In genomic region chr22:41801886-41802285, GRCh38 we compare ENCODE assay signal across 9 cellular contexts. TPM values are rescaled to one million over a fixed set of nuclear protein-coding genes. Genes with fewer than 3 reads are reported as not detected.
A peak's percentile ranks its signal among the peaks of the same experiment; 100 is the strongest.
DNase-seq lines count a peak whose midpoint lies in the region; ATAC-seq and TF ChIP-seq lines count a peak whose summit lies in the region.
"Had no signal": no experiment of that assay in that cellular context is flagged by ENCODE, and none has a peak within 500 bp of the region (broad histone marks: within the 10 kb centered on the region; RNA-seq: fewer than 3 reads in every experiment).

No MANE protein-coding gene starts in this region.

- no peak for TF ChIP-seq POLR2A in erythroblast (IDR thresholded peaks at IDR 0.05; ENCODE audit: low read length)

- no peaks in the 10 kb centered on the region for H3K36me3 ChIP-seq in Caco-2 (ENCODE audit: control insufficient read depth, insufficient read depth, low read length)

- no peaks in the 10 kb centered on the region for H3K9me3 ChIP-seq in Caco-2

- intact Hi-C loops in Caco-2 (cut with micrococcal nuclease; ENCODE audit: unreplicated experiment): loop anchor here (1.0 kb wide), 1 partner anchor 56 kb away; no protein-coding TSS in a partner anchor
- intact Hi-C loops in natural killer cell (cut with micrococcal nuclease): no loop called here

- H3K27me3 ChIP-seq in Caco-2 (replicated peaks; ENCODE audit: control insufficient read depth, insufficient read depth, low read length): no peaks in the 10 kb centered on the region

- peak overlapping the region; percentile 82 for H3K4me3 ChIP-seq in Caco-2 (ENCODE audit: low read depth, low read length)
- peak overlapping the region; percentile 94 for H3K4me3 ChIP-seq in Jurkat, Clone E6-1 (ENCODE audit: low read length)

- peak overlapping the region; percentile 91 for H3K27ac Mint-ChIP-seq in Caco-2 (ENCODE audit: unreplicated experiment)
- H3K27ac Mint-ChIP-seq in natural killer cell: peak overlapping the region; percentile 93 to 96

- H3K36me3 Mint-ChIP-seq in Caco-2 (ENCODE audit: insufficient read depth, unreplicated experiment): peaks cover 9% of the 10 kb centered on the region
- no peaks in the 10 kb centered on the region for H3K36me3 Mint-ChIP-seq in natural killer cell

- peaks cover 6% of the 10 kb centered on the region; the same call in 1 of the 2 replicates for H3K4me1 ChIP-seq in Caco-2

- H3K4me3 Mint-ChIP-seq in Caco-2 (ENCODE audit: unreplicated experiment) (peak overlapping the region; percentile 89), natural killer cell (peak overlapping the region; percentile 96)

- no peaks in the 10 kb centered on the region for H3K27me3 Mint-ChIP-seq in Caco-2 (ENCODE audit: insufficient read depth, unreplicated experiment)
- no peaks in the 10 kb centered on the region for H3K27me3 Mint-ChIP-seq in natural killer cell (ENCODE audit: low read depth in 2 of 2)

- H3K4me1 Mint-ChIP-seq in Caco-2 (ENCODE audit: low read depth, unreplicated experiment) (peaks cover 7% of the 10 kb centered on the region), natural killer cell (peaks cover 24 to 36% of the 10 kb centered on the region in 2 donors)

- TF ChIP-seq CTCF in Caco-2 (IDR thresholded peaks at IDR 0.05; ENCODE audit: insufficient read depth in 1 of 2, low read depth in 1 of 2, low read length in 1 of 2, severe bottlenecking in 1 of 2, unreplicated experiment in 1 of 2): no peak
- no peak for TF ChIP-seq CTCF in natural killer cell (IDR thresholded peaks at IDR 0.05)

- CTCF ChIA-PET in Caco-2 (lab: Charles Lee): interaction anchor here (3.4 to 4.1 kb wide), 2 partner anchors 55 to 104 kb away, joined by 56 to 71 read pairs; no protein-coding TSS in a partner anchor

- no TSS peak for BruUV-seq in Caco-2 (replicated peaks; lab: Mats Ljungman, UMichigan)

- H3K9me3 Mint-ChIP-seq in Caco-2 (ENCODE audit: unreplicated experiment) (no peaks in the 10 kb centered on the region), natural killer cell (no peaks in the 10 kb centered on the region)

- POLR2A ChIA-PET in Caco-2 (lab: Charles Lee): interaction anchor here (1.9 kb wide), 1 partner anchor 55 kb away, joined by 8 read pairs; no protein-coding TSS in a partner anchor

- DNase-seq in Caco-2 (no peak), amniotic epithelial cell (ENCODE audit: low read depth) (peak; percentile 28), natural killer cell (no peak), AG08396 (ENCODE audit: low spot score) (no peak), islet precursor cell (no peak), erythroblast (lab: John Stamatoyannopoulos, UW) (no peak)
- no peak for DNase-seq in Jurkat, Clone E6-1 (ENCODE audit: low read depth, low spot score)
- DNase-seq: NCI-H2171 treated with DMSO at 0.1 percent for 48 hours had no signal

- ATAC-seq in natural killer cell (no peak), HG03354 (IDR thresholded peaks at IDR 0.05; ENCODE audit: poor library complexity, severe bottlenecking, unreplicated experiment) (no peak)

RNA-seq across cellular contexts. Expression of gene CCDC134, which starts 1.4 kb away (rescaled TPM):
- total RNA-seq in Caco-2 (2022) (24.3 and 24.8 TPM in 2 replicates), natural killer cell (10 to 100 TPM; 16.4 to 22.1 (median 16.7) TPM)
- 7.8 TPM for polyA plus RNA-seq in Jurkat, Clone E6-1 (2012; ENCODE audit: insufficient read depth, insufficient read length)

RNA-seq across cellular contexts. Expression of gene SREBF2, which starts 31.0 kb away (rescaled TPM):
- total RNA-seq in Caco-2 (2022) (134 and 150 TPM in 2 replicates), natural killer cell (100 to 1,000 TPM; 101 to 106 (median 105) TPM)
- 96.2 TPM for polyA plus RNA-seq in Jurkat, Clone E6-1 (2012; ENCODE audit: insufficient read depth, insufficient read length)
